Comparison of ENCODE assay signal across 18 cellular contexts in the genomic region with DNA sequence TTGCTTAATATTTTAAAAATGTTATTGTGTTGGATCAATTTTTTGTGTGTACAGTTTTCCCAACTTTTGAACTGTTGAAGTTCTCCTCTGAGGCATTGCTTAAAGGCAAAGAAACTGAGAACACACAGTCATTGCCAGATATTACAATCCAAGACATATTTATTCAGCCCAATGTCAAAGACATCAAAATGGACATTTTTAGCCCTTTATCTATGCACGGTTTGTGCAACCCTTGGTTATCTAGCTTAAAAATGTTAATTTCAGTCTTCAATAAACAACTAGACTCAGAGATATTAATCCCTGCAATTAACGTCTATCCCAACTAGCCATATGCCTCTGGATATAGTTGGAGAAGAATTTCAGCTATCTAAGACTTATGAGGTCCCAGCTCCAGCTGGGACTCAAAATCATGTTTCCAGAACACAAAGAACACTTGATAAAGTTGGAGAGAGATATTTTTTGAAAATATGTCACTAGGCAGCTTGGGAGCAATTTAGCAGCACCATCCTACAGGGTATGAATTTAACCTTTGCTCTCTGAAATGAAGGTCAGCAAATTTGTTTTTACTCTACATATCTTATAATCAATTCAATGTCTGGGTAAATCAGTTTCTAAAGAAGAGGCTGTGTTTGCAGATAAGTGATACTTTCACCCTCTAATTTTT.
"Had no signal": no experiment of that assay in that cellular context is flagged by ENCODE, and none has a peak within 500 bp of the region (broad histone marks: within the 10 kb centered on the region; RNA-seq: fewer than 3 reads in every experiment).

No MANE protein-coding gene starts in this region.

- H3K36me3 ChIP-seq: lower lobe of right lung, SJSA1, suprapubic skin, transverse colon had no signal

- H3K27me3 ChIP-seq: SJSA1, suprapubic skin, transverse colon had no signal

- H3K27ac ChIP-seq: lower lobe of right lung, SJSA1, suprapubic skin had no signal

- H3K4me3 Mint-ChIP-seq: activated naive CD8-positive, alpha-beta T cell treated with anti-CD3 and anti-CD28 coated beads, Interleukin-2, amount 10 ng/mL, durations not matched to agents 7 days and 5 days; activated T-helper 1 cell treated with anti-CD3 and anti-CD28 coated beads, Interleukin-12 subunit alpha, Interleukin-12 subunit beta, Interleukin-2, Interleukin-4 antibody, amounts not matched to agents 30 ng/mL and 10 ng/mL and 1 ng/mL, durations not matched to agents 14 hours and 24 hours and 36 hours; brain; immature natural killer cell; mesothelial cell of epicardium; nephron progenitor cell had no signal

- H3K4me3 ChIP-seq: lower lobe of right lung, SJSA1, suprapubic skin, transverse colon had no signal

- H3K27me3 Mint-ChIP-seq: activated naive CD8-positive, alpha-beta T cell treated with anti-CD3 and anti-CD28 coated beads, Interleukin-2, amount 10 ng/mL, durations not matched to agents 7 days and 5 days had no signal

- H3K36me3 Mint-ChIP-seq: brain, mesothelial cell of epicardium had no signal

- H3K4me1 ChIP-seq: lower lobe of right lung, SJSA1 had no signal

- H3K27ac Mint-ChIP-seq: activated naive CD8-positive, alpha-beta T cell treated with anti-CD3 and anti-CD28 coated beads, Interleukin-2, amount 10 ng/mL, durations not matched to agents 7 days and 5 days; activated T-helper 1 cell treated with anti-CD3 and anti-CD28 coated beads, Interleukin-12 subunit alpha, Interleukin-12 subunit beta, Interleukin-2, Interleukin-4 antibody, amounts not matched to agents 30 ng/mL and 10 ng/mL and 1 ng/mL, durations not matched to agents 14 hours and 24 hours and 36 hours; immature natural killer cell; mesothelial cell of epicardium; nephron progenitor cell had no signal

- H3K9me3 Mint-ChIP-seq: immature natural killer cell had no signal

- ATAC-seq: lower lobe of right lung; stimulated activated naive CD8-positive, alpha-beta T cell treated with anti-CD3 and anti-CD28 coated beads, Interleukin-15, Interleukin-2, amounts not matched to agents 100 U/mL and 50 U/mL, for 24 hours had no signal

- H3K4me1 Mint-ChIP-seq: activated naive CD8-positive, alpha-beta T cell treated with anti-CD3 and anti-CD28 coated beads, Interleukin-2, amount 10 ng/mL, durations not matched to agents 7 days and 5 days; immature natural killer cell had no signal

- DNase-seq: activated CD4-positive, alpha-beta T cell treated with anti-CD3 and anti-CD28 coated beads, Interleukin-2, amount 50 U/mL, for 4 hours; activated naive CD8-positive, alpha-beta T cell treated with anti-CD3 and anti-CD28 coated beads, Interleukin-2, amount 10 ng/mL, durations not matched to agents 7 days and 5 days; activated T-cell treated with anti-CD3 and anti-CD28 coated beads for 4 hours; amygdala; central memory CD4-positive, alpha-beta T cell; immature natural killer cell; kidney glomerular epithelial cell; lower lobe of right lung; nephron progenitor cell; nucleus accumbens; stimulated activated CD4-positive, alpha-beta T cell treated with anti-CD3 and anti-CD28 coated beads, Interleukin-2, amount 100 ng/mL, for 24 hours; stimulated activated naive CD8-positive, alpha-beta T cell treated with anti-CD3 and anti-CD28 coated beads, Interleukin-15, Interleukin-2, amounts not matched to agents 100 U/mL and 50 U/mL, for 24 hours; transverse colon had no signal

- H3K9me3 ChIP-seq: lower lobe of right lung, SJSA1, suprapubic skin, transverse colon had no signal
